11 cellular contexts compared by ENCODE assay signal in genomic region chr1:96059736-96060135, GRCh38.
DNase-seq lines count a peak whose midpoint lies in the region; ATAC-seq and TF ChIP-seq lines count a peak whose summit lies in the region.
"Had no signal": no experiment of that assay in that cellular context is flagged by ENCODE, and none has a peak within 500 bp of the region (broad histone marks: within the 10 kb centered on the region; RNA-seq: fewer than 3 reads in every experiment).

No MANE protein-coding gene starts in this region.

- peak; percentile 50 for DNase-seq in COR-L47 (lab: John Stamatoyannopoulos, UW)
- DNase-seq in DMS79 treated with DMSO at 0.1 percent for 48 hours (lab: John Stamatoyannopoulos, UW), result peak; percentile 9
- DNase-seq in NCI-H1417 treated with DMSO at 0.1 percent for 48 hours (lab: John Stamatoyannopoulos, UW), result peak; percentile 3
- DNase-seq in activated T-cell treated with anti-CD3 and anti-CD28 coated beads, Interleukin-2, amount 50 U/mL, for 1 hour, result no peak
- DNase-seq: CD8-positive, alpha-beta memory T cell; DMS53 had no signal

- no peak; the same call in 2 of the 3 replicates for ATAC-seq in SK-N-SH treated with all-trans-retinoic acid at 6 μM for 48 hours
- ATAC-seq in HG02870 (IDR thresholded peaks at IDR 0.05; ENCODE audit: unreplicated experiment), result no peak
- ATAC-seq in GM21576 (IDR thresholded peaks at IDR 0.05; ENCODE audit: unreplicated experiment), result no peak
- ATAC-seq: A549, GM12878 had no signal

TF ChIP-seq in SK-N-SH treated with all-trans-retinoic acid at 6 μM for 48 hours, 23 proteins besides CTCF, POLR2A, EP300 and RAD21:
- TF ChIP-seq TSHZ2 (CRISPR knock-in tag; IDR thresholded peaks at IDR 0.05) (peak; percentile 79), PPARA (CRISPR knock-in tag; IDR thresholded peaks at IDR 0.05; ENCODE audit: borderline replicate concordance) (peak; percentile 70; the same call in 1 of the 2 replicates), ISL1 (CRISPR knock-in tag; IDR thresholded peaks at IDR 0.05) (no peak), TCF4 (CRISPR knock-in tag; IDR thresholded peaks at IDR 0.05; ENCODE audit: borderline replicate concordance) (peak; percentile 92; the same call in 1 of the 2 replicates), GLIS3 (CRISPR knock-in tag; IDR thresholded peaks at IDR 0.05) (0 out of 2 replicates have a peak, but pooled peaks have one; percentile 50), POU6F1 (CRISPR knock-in tag; IDR thresholded peaks at IDR 0.05; ENCODE audit: borderline replicate concordance, low read depth) (no peak)
